ENCODE assay signal across 1 cellular context in genomic region chr16:66278604-66279262, GRCh38.
TF ChIP-seq lines count a peak whose summit lies in the region.

No MANE protein-coding gene starts in this region.

TF ChIP-seq in GM23338, 12 proteins besides CTCF, POLR2A, EP300 and RAD21 (continued from another document):
- TF ChIP-seq ZNF462 (CRISPR knock-in tag; IDR thresholded peaks at IDR 0.05): no peak
- TF ChIP-seq JUNB (IDR thresholded peaks at IDR 0.05; ENCODE audit: unreplicated experiment): no peak
- TF ChIP-seq CREB1 (CRISPR knock-in tag; IDR thresholded peaks at IDR 0.05; ENCODE audit: low read depth): no peak
- TF ChIP-seq STAT1 (IDR thresholded peaks at IDR 0.05; ENCODE audit: unreplicated experiment): no peak
- no peak for TF ChIP-seq ZNF331 (CRISPR knock-in tag; IDR thresholded peaks at IDR 0.05; ENCODE audit: low read depth)
- TF ChIP-seq NANOG (IDR thresholded peaks at IDR 0.05; ENCODE audit: borderline replicate concordance): no peak
